In the genomic region with DNA sequence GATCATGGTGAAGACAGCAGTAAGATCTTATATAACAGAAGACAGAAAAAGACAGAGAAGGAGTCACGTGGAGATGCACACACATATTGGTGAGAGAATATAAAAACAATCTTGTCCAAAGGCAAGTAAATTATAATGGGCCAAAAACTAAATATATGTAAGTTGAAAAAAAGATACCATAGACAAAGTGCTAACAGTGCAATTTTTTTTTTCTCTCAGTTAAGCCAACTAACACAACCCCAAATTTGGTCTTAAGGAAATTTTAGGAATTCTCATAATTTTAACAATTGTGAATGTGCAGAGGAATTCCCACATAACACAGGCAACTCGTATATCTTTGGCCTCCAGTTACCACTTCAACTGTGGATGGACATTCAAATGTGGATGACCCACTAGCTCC, we compare ENCODE assay signal across 24 cellular contexts.
DNase-seq lines count a peak whose midpoint lies in the region; ATAC-seq, FAIRE-seq and TF ChIP-seq lines count a peak whose summit lies in the region.
"Had no signal": no experiment of that assay in that cellular context is flagged by ENCODE, and none has a peak within 500 bp of the region (broad histone marks: within the 10 kb centered on the region; RNA-seq: fewer than 3 reads in every experiment).

No MANE protein-coding gene starts in this region.

- H2AK5ac ChIP-seq in H9 (ENCODE audit: insufficient read length, low read length) = no peak overlapping the region

- TF ChIP-seq CTCF in A549 (IDR thresholded peaks at IDR 0.05) = no peak
- no peak for TF ChIP-seq CTCF in H9 (conservative IDR thresholded peaks at IDR 0.05)
- TF ChIP-seq CTCF in K562 (IDR thresholded peaks at IDR 0.05 in 2 of 3, conservative IDR thresholded peaks at IDR 0.05 in 1 of 3; ENCODE audit: insufficient read depth in 2 of 3, low read depth in 1 of 3, low read length in 3 of 3) = no peak
- TF ChIP-seq CTCF in gastroesophageal sphincter (IDR thresholded peaks at IDR 0.05) = no peak
- TF ChIP-seq CTCF in tibial artery (IDR thresholded peaks at IDR 0.05) = no peak

- H3K9me3 ChIP-seq in A549 (no peaks in the 10 kb centered on the region), H9 (ENCODE audit: control insufficient read depth, low read depth, low read length) (no peaks in the 10 kb centered on the region), HUES64 (ENCODE audit: insufficient read depth, low read depth, low read length) (no peaks in the 10 kb centered on the region), K562 (replicated peaks; ENCODE audit: control insufficient read depth, insufficient read depth, low read depth, low read length) (no peaks in the 10 kb centered on the region), gastroesophageal sphincter (no peaks in the 10 kb centered on the region), tibial artery (no peaks in the 10 kb centered on the region)
- H3K9me3 ChIP-seq: BE2C; BLaER1 treated with 17β-estradiol and CSF1 and Interleukin-3, amounts not matched to agents 10 nM and 100 nM; HAP-1 had no signal

- no peaks in the 10 kb centered on the region for H3K36me3 ChIP-seq in HUES64 (ENCODE audit: insufficient read depth, low read length)
- no peaks in the 10 kb centered on the region for H3K36me3 ChIP-seq in K562 (ENCODE audit: control insufficient read depth, insufficient read depth, low read length)
- H3K36me3 ChIP-seq in gastroesophageal sphincter = no peaks in the 10 kb centered on the region
- H3K36me3 ChIP-seq in tibial artery = no peaks in the 10 kb centered on the region
- H3K36me3 ChIP-seq: BE2C; BLaER1 treated with 17β-estradiol and CSF1 and Interleukin-3, amounts not matched to agents 10 nM and 100 nM; HAP-1 had no signal

- TF ChIP-seq EP300 in A549 (IDR thresholded peaks at IDR 0.05) (no peak), K562 (IDR thresholded peaks at IDR 0.05; ENCODE audit: low read length) (no peak), gastroesophageal sphincter (IDR thresholded peaks at IDR 0.05) (no peak)

- H3K79me2 ChIP-seq in H9 (ENCODE audit: insufficient read depth, low read length) (no peaks in the 10 kb centered on the region), K562 (ENCODE audit: control insufficient read depth, insufficient read depth, low read length) (no peaks in the 10 kb centered on the region)

- no peak for TF ChIP-seq POLR2A in A549 (IDR thresholded peaks at IDR 0.05; ENCODE audit: low read length)
- no peak for TF ChIP-seq POLR2A in K562 (conservative IDR thresholded peaks at IDR 0.05)
- no peak for TF ChIP-seq POLR2A in gastroesophageal sphincter (IDR thresholded peaks at IDR 0.05)

- H3K4me1 ChIP-seq in A549 (no peaks in the 10 kb centered on the region), H9 (ENCODE audit: insufficient read depth, low read length) (peaks cover 20% of the 10 kb centered on the region), HUES64 (ENCODE audit: insufficient read depth, low read length) (peaks cover 51% of the 10 kb centered on the region), K562 (replicated peaks in 1 of 2; ENCODE audit: control insufficient read depth in 2 of 2, insufficient read depth in 2 of 2, low read length in 2 of 2) (no peaks in the 10 kb centered on the region), gastroesophageal sphincter (no peaks in the 10 kb centered on the region), tibial artery (no peaks in the 10 kb centered on the region)
- H3K4me1 ChIP-seq: BE2C; BLaER1 treated with 17β-estradiol and CSF1 and Interleukin-3, amounts not matched to agents 10 nM and 100 nM had no signal

- DNase-seq in A549 (ENCODE audit: low read depth in 1 of 2, low spot score in 1 of 2) = no peak
- no peak for DNase-seq in H9
- DNase-seq in K562 (ENCODE audit: extremely low read depth in 1 of 4, low spot score in 3 of 4) = no peak
- no peak for DNase-seq in ACHN
- no peak for DNase-seq in tibial artery
- no peak for DNase-seq in NCI-H446 treated with DMSO at 0.1 percent for 48 hours (lab: John Stamatoyannopoulos, UW)
- DNase-seq: 8988T; AML-193; BE2C; CD4-positive, alpha-beta T cell; CD8-positive, alpha-beta memory T cell; DMS 273 treated with DMSO at 0.1 percent for 48 hours; DMS79; EL; GDM1; HFFc6 had no signal

- H3T11ph ChIP-seq in H9 (ENCODE audit: low read length) = no peak overlapping the region

- CTCF ChIA-PET in A549 (lab: Yijun Ruan, JAX) = no interaction called here
- CTCF ChIA-PET in K562 (lab: Yijun Ruan, JAX; ENCODE audit: low intra/inter-chr PET ratio) = no interaction called here

- no peak overlapping the region for H2BK5ac ChIP-seq in H9 (ENCODE audit: insufficient read length, low read length)

- H3K9ac ChIP-seq in H9 (ENCODE audit: extremely low read depth, insufficient read length, low read length) (no peak overlapping the region), HUES64 (ENCODE audit: low read depth, low read length) (no peak overlapping the region), K562 (ENCODE audit: insufficient read depth in 1 of 2, low read depth in 2 of 2, low read length in 2 of 2) (no peak overlapping the region)
- H3K9ac ChIP-seq: BLaER1 treated with 17β-estradiol and CSF1 and Interleukin-3, amounts not matched to agents 10 nM and 100 nM had no signal

- 56% methylated on average over 2 of the region's 2 CpGs for WGBS in A549 (ENCODE audit: missing lambda C conversion rate)
- WGBS in H9 (ENCODE audit: extremely low coverage, insufficient read length, low lambda C conversion rate) = no CpG with 5 or more reads among the region's 2 CpGs
- WGBS in HUES64 = 78% methylated on average over 2 of the region's 2 CpGs
- WGBS in K562 (ENCODE audit: insufficient coverage, low coverage, missing lambda C conversion rate) = 0% methylated on average over 2 of the region's 2 CpGs
- 58 to 74% methylated on average over 2 of the region's 2 CpGs for WGBS in gastroesophageal sphincter (ENCODE audit: low coverage in 1 of 2), 2 donors

- no peak overlapping the region for H3K23ac ChIP-seq in H9 (ENCODE audit: insufficient read length, low read depth, low read length)

- peaks cover 59% of the 10 kb centered on the region in 2 experiments for H3K4me1 Mint-ChIP-seq in H9
- H3K4me1 Mint-ChIP-seq: CD14-positive monocyte; CD8-positive, alpha-beta memory T cell had no signal

- H3K4me2 ChIP-seq in A549 = no peak overlapping the region
- no peak overlapping the region for H3K4me2 ChIP-seq in H9 (ENCODE audit: insufficient read depth, insufficient read length, low read length)
- H3K4me2 ChIP-seq in K562 (ENCODE audit: insufficient read depth, low read length) = no peak overlapping the region
- H3K4me2 ChIP-seq: BLaER1 treated with 17β-estradiol and CSF1 and Interleukin-3, amounts not matched to agents 10 nM and 100 nM had no signal

- no peak overlapping the region for H2BK15ac ChIP-seq in H9 (ENCODE audit: low read depth, low read length)

- no peak overlapping the region for H3K56ac ChIP-seq in H9 (ENCODE audit: insufficient read length, low read depth, low read length)

- no peak overlapping the region for H2BK20ac ChIP-seq in H9 (ENCODE audit: low read depth, low read length, poor library complexity, severe bottlenecking)

- H4K91ac ChIP-seq in H9 (ENCODE audit: insufficient read length, low read depth, low read length) = no peak overlapping the region

- no peak overlapping the region for H3K4ac ChIP-seq in H9 (ENCODE audit: low read depth, low read length)

- H3K4me3 ChIP-seq in A549 = no peak overlapping the region
- no peak overlapping the region for H3K4me3 ChIP-seq in HUES64 (ENCODE audit: low read length)
- no peak overlapping the region for H3K4me3 ChIP-seq in K562
- H3K4me3 ChIP-seq in gastroesophageal sphincter = no peak overlapping the region
- no peak overlapping the region for H3K4me3 ChIP-seq in tibial artery
- H3K4me3 ChIP-seq: BLaER1 treated with 17β-estradiol and CSF1 and Interleukin-3, amounts not matched to agents 10 nM and 100 nM; HAP-1 had no signal

- FAIRE-seq in A549 (lab: Jason Lieb, UNC) (no peak), K562 (lab: Jason Lieb, UNC) (no peak)
- FAIRE-seq: D721Med, GM12891, GM18507 had no signal

- H3K14ac ChIP-seq in H9 (ENCODE audit: insufficient read depth, low read length) = no peak overlapping the region

- H3K27ac Mint-ChIP-seq in H9 = peak overlapping the region in 2 of 3 experiments; percentile 90 to 97; a peak in 3 of 7 replicates
- H3K27ac Mint-ChIP-seq: CD14-positive monocyte; CD4-positive, alpha-beta T cell; CD8-positive, alpha-beta memory T cell; HFFc6 had no signal

- no peak overlapping the region for H2BK120ac ChIP-seq in H9 (ENCODE audit: low read depth, low read length, poor library complexity, severe bottlenecking)

- no peaks in the 10 kb centered on the region for H3K23me2 ChIP-seq in H9 (ENCODE audit: insufficient read length, low read depth, low read length, poor library complexity, severe bottlenecking)

- POLR2A ChIA-PET in A549 (lab: Yijun Ruan, JAX) = no interaction called here
- POLR2A ChIA-PET in K562 (lab: Yijun Ruan, JAX) = no interaction called here

- no peak overlapping the region for H2AFZ ChIP-seq in H9 (ENCODE audit: low read length)
- H2AFZ ChIP-seq in K562 (ENCODE audit: low read depth, low read length) = no peak overlapping the region

- ATAC-seq in A549 (no peak), K562 (no peak), gastroesophageal sphincter (no peak)

- H3K27me3 Mint-ChIP-seq in H9 (ENCODE audit: low read depth) = peaks cover 7% of the 10 kb centered on the region
- H3K27me3 Mint-ChIP-seq: CD4-positive, alpha-beta T cell had no signal

- no peak overlapping the region for H3K4me3 Mint-ChIP-seq in H9
- H3K4me3 Mint-ChIP-seq: CD4-positive, alpha-beta T cell; CD8-positive, alpha-beta memory T cell; HFFc6 had no signal

- H3K27ac ChIP-seq in A549 (no peak overlapping the region), H9 (ENCODE audit: insufficient read length, low read depth, low read length) (no peak overlapping the region), HUES64 (ENCODE audit: low read depth, low read length) (peak overlapping the region; percentile 78; the same call in 1 of the 2 replicates), K562 (ENCODE audit: extremely low read depth, low read depth, low read length) (no peak overlapping the region), gastroesophageal sphincter (no peak overlapping the region), tibial artery (no peak overlapping the region)
- H3K27ac ChIP-seq: BLaER1 treated with 17β-estradiol and CSF1 and Interleukin-3, amounts not matched to agents 10 nM and 100 nM had no signal

- H3K9me1 ChIP-seq in K562 (ENCODE audit: control insufficient read depth, insufficient read depth, low read length) = no peaks in the 10 kb centered on the region

- H3K9me3 Mint-ChIP-seq in H9 = peaks cover 0 to 6% of the 10 kb centered on the region in 2 experiments; a peak in 2 of 5 replicates
- H3K9me3 Mint-ChIP-seq: CD4-positive, alpha-beta T cell had no signal

- in situ Hi-C loops in K562 (cut with MboI) = no loop called here
- in situ Hi-C loops in ACHN (cut with HindIII; ENCODE audit: low pct_ligation_motif_present, low pct_unique_long_range_greater_than_20kb, low sequenced_read_pairs) = no loop called here

- no TSS peak for BruUV-seq in K562 (replicated peaks; lab: Mats Ljungman, UMichigan)

- H3K36me3 Mint-ChIP-seq in H9 (ENCODE audit: insufficient read depth in 1 of 3, low read depth in 3 of 3) = peaks cover 0 to 5% (median 2%) of the 10 kb centered on the region in 3 experiments; a peak in 4 of 7 replicates
- H3K36me3 Mint-ChIP-seq: CD14-positive monocyte; CD8-positive, alpha-beta memory T cell had no signal

- H2BK12ac ChIP-seq in H9 (ENCODE audit: insufficient read length, low read depth, low read length) = no peak overlapping the region

- TF ChIP-seq RAD21 in A549 (conservative IDR thresholded peaks at IDR 0.05 in 1 of 2, IDR thresholded peaks at IDR 0.05 in 1 of 2) (no peak), K562 (CRISPR knock-in tag; conservative IDR thresholded peaks at IDR 0.05 in 1 of 2, IDR thresholded peaks at IDR 0.05 in 1 of 2) (no peak)

- H4K8ac ChIP-seq in H9 (replicated peaks; ENCODE audit: insufficient read length, low read depth, low read length) = no peak overlapping the region

- H3K27me3 ChIP-seq in H9 (ENCODE audit: insufficient read depth, low read length) = no peaks in the 10 kb centered on the region; the same call in 1 of the 2 replicates
- peaks cover 5% of the 10 kb centered on the region for H3K27me3 ChIP-seq in HUES64 (ENCODE audit: insufficient read depth, low read length)
- no peaks in the 10 kb centered on the region for H3K27me3 ChIP-seq in K562 (ENCODE audit: control insufficient read depth in 2 of 2, insufficient read depth in 2 of 2, low read length in 2 of 2)
- peaks cover 4% of the 10 kb centered on the region for H3K27me3 ChIP-seq in gastroesophageal sphincter
- H3K27me3 ChIP-seq in tibial artery = no peaks in the 10 kb centered on the region
- H3K27me3 ChIP-seq: BE2C; BLaER1 treated with 17β-estradiol and CSF1 and Interleukin-3, amounts not matched to agents 10 nM and 100 nM had no signal

- H3K79me1 ChIP-seq in H9 (ENCODE audit: insufficient read depth, low read depth, low read length, poor library complexity, severe bottlenecking) = no peaks in the 10 kb centered on the region

- H4K20me1 ChIP-seq in H9 (ENCODE audit: control insufficient read depth, insufficient read depth, insufficient read length) (no peaks in the 10 kb centered on the region), K562 (replicated peaks; ENCODE audit: control insufficient read depth, insufficient read depth, low read length) (no peaks in the 10 kb centered on the region)
- H4K20me1 ChIP-seq: BLaER1 treated with 17β-estradiol and CSF1 and Interleukin-3, amounts not matched to agents 10 nM and 100 nM had no signal

- no peak overlapping the region for H3K18ac ChIP-seq in H9 (ENCODE audit: insufficient read length, low read depth, low read length)

- no peak overlapping the region for H4K5ac ChIP-seq in H9 (ENCODE audit: insufficient read length, low read depth, low read length)

- intact Hi-C loops in K562 (cut with micrococcal nuclease) (no loop called here), tibial artery (cut with DNase I; ENCODE audit: low total_unique reads) (no loop called here)
